1 cellular context compared by ENCODE assay signal in genomic region chr19:10392120-10392519, GRCh38.
TF ChIP-seq lines count a peak whose summit lies in the region.

No MANE protein-coding gene starts in this region.

TF ChIP-seq in HepG2, 621 proteins besides CTCF, POLR2A, EP300 and RAD21:
- 0 out of 2 replicates have a peak, but pooled peaks have one; percentile 48 for TF ChIP-seq ZNF629 (CRISPR knock-in tag; conservative IDR thresholded peaks at IDR 0.05)
- TF ChIP-seq ZMAT3 (CRISPR knock-in tag; conservative IDR thresholded peaks at IDR 0.05), result no peak
- no peak for TF ChIP-seq ZNF20 (CRISPR knock-in tag; IDR thresholded peaks at IDR 0.05)
